ENCODE assay signal across 10 cellular contexts in genomic region chrX:69282893-69283690, GRCh38.
"Had no signal": no experiment of that assay in that cellular context is flagged by ENCODE, and none has a peak within 500 bp of the region (broad histone marks: within the 10 kb centered on the region; RNA-seq: fewer than 3 reads in every experiment).

No MANE protein-coding gene starts in this region.

- H3K36me3 Mint-ChIP-seq: activated naive CD8-positive, alpha-beta T cell treated with anti-CD3 and anti-CD28 coated beads for 36 hours had no signal

- H3K4me3 ChIP-seq: pancreas, stomach, thoracic aorta had no signal

- H3K9me3 Mint-ChIP-seq: activated naive CD8-positive, alpha-beta T cell treated with anti-CD3 and anti-CD28 coated beads for 36 hours had no signal

- DNase-seq: activated CD4-positive, alpha-beta T cell treated with anti-CD3 and anti-CD28 coated beads, Interleukin-2, amount 50 U/mL, for 48 hours; activated CD4-positive, CD25-positive, alpha-beta regulatory T cell treated with anti-CD3 and anti-CD28 coated beads, Interleukin-2, amount 50 U/mL, for 72 hours; activated gamma-delta T cell treated with Interleukin-2 at 50 U/mL for 16 hours; activated naive CD8-positive, alpha-beta T cell treated with anti-CD3 and anti-CD28 coated beads for 36 hours; activated T-cell treated with anti-CD3 and anti-CD28 coated beads, Interleukin-2, amount 50 U/mL, for 48 hours; kidney; pancreas; stimulated activated CD4-positive, alpha-beta T cell treated with anti-CD3 and anti-CD28 coated beads, Interleukin-4, amount 100 ng/mL, for 24 hours; stomach had no signal

- H3K4me3 Mint-ChIP-seq: activated naive CD8-positive, alpha-beta T cell treated with anti-CD3 and anti-CD28 coated beads for 36 hours had no signal

- ATAC-seq: pancreas had no signal

- H3K27ac Mint-ChIP-seq: activated naive CD8-positive, alpha-beta T cell treated with anti-CD3 and anti-CD28 coated beads for 36 hours had no signal

- H3K27me3 Mint-ChIP-seq: activated naive CD8-positive, alpha-beta T cell treated with anti-CD3 and anti-CD28 coated beads for 36 hours had no signal

- H3K4me1 Mint-ChIP-seq: activated naive CD8-positive, alpha-beta T cell treated with anti-CD3 and anti-CD28 coated beads for 36 hours had no signal
